Comparison of ENCODE assay signal across 8 cellular contexts in genomic region chr17:29622337-29623282, GRCh38. TPM values are rescaled to one million over a fixed set of nuclear protein-coding genes. Genes with fewer than 3 reads are reported as not detected.
DNase-seq lines count a peak whose midpoint lies in the region; ATAC-seq and TF ChIP-seq lines count a peak whose summit lies in the region.

Gene CORO6, minus strand, starts transcription at chr17:29622912. Its CDS starts 1,491 bp downstream, at chr17:29621421.

- CTCF ChIA-PET in BJ (lab: Yijun Ruan, JAX) = interaction anchor here (0.5 to 1.2 kb wide), 5 partner anchors 9 to 156 kb away, joined by 3 to 4 read pairs (median 4); no protein-coding TSS in a partner anchor
- CTCF ChIA-PET in activated CD4-positive, alpha-beta T cell treated with anti-CD3 and anti-CD28 coated beads, Interleukin-2, amount 10 ng/mL, durations not matched to agents 7 days and 5 days (lab: Charles Lee) = interaction anchor here (0.5 to 1.0 kb wide), 4 partner anchors 9 to 75 kb away, joined by 3 to 5 read pairs (median 4); no protein-coding TSS in a partner anchor

- H3K27ac ChIP-seq in lower lobe of right lung = peak within 1 kb of the TSS; percentile 34

- peaks cover 26% of the 10 kb centered on the region for H3K4me1 ChIP-seq in lower lobe of right lung

- peak within 1 kb of the TSS; percentile 76 for H3K4me3 ChIP-seq in BJ (ENCODE audit: low read depth, low read length)
- peak within 1 kb of the TSS; percentile 76 for H3K4me3 ChIP-seq in lower lobe of right lung

- TF ChIP-seq CTCF in BJ (IDR thresholded peaks at IDR 0.05; ENCODE audit: insufficient read depth, low read depth, low read length) (no peak), lower lobe of right lung (IDR thresholded peaks at IDR 0.05) (no peak)

- POLR2A ChIA-PET in BJ (lab: Charles Lee) = no interaction called here
- POLR2A ChIA-PET in activated CD4-positive, alpha-beta T cell treated with anti-CD3 and anti-CD28 coated beads, Interleukin-2, amount 10 ng/mL, durations not matched to agents 7 days and 5 days (lab: Charles Lee) = no interaction called here

- no peaks in the 10 kb centered on the region for H3K27me3 ChIP-seq in BJ (ENCODE audit: control insufficient read depth, insufficient read depth, low read length)
- no peaks in the 10 kb centered on the region for H3K27me3 ChIP-seq in lower lobe of right lung (ENCODE audit: low read depth)

- H3K4me3 Mint-ChIP-seq in activated CD4-positive, alpha-beta T cell treated with anti-CD3 and anti-CD28 coated beads, Interleukin-2, amount 10 ng/mL, durations not matched to agents 7 days and 5 days = peak within 1 kb of the TSS; percentile 70

- ATAC-seq in GM19455 (IDR thresholded peaks at IDR 0.05; ENCODE audit: unreplicated experiment) = peak; percentile 47
- peak; percentile 67 to 75 for ATAC-seq in lower lobe of right lung

- H3K27me3 Mint-ChIP-seq in activated CD4-positive, alpha-beta T cell treated with anti-CD3 and anti-CD28 coated beads, Interleukin-2, amount 10 ng/mL, durations not matched to agents 7 days and 5 days = no peaks in the 10 kb centered on the region

- peaks cover 15% of the 10 kb centered on the region for H3K36me3 Mint-ChIP-seq in activated CD4-positive, alpha-beta T cell treated with anti-CD3 and anti-CD28 coated beads, Interleukin-2, amount 10 ng/mL, durations not matched to agents 7 days and 5 days (ENCODE audit: low read depth)

- intact Hi-C loops in lower lobe of right lung (cut with DNase I) = no loop called here

- peak within 1 kb of the TSS; percentile 61 for H3K27ac Mint-ChIP-seq in activated CD4-positive, alpha-beta T cell treated with anti-CD3 and anti-CD28 coated beads, Interleukin-2, amount 10 ng/mL, durations not matched to agents 7 days and 5 days

- H3K4me1 Mint-ChIP-seq in activated CD4-positive, alpha-beta T cell treated with anti-CD3 and anti-CD28 coated beads, Interleukin-2, amount 10 ng/mL, durations not matched to agents 7 days and 5 days = peaks cover 51% of the 10 kb centered on the region

- no peak for DNase-seq in BJ (ENCODE audit: low read depth)
- peak; percentile 56 for DNase-seq in NCI-H1092 treated with DMSO at 0.1 percent for 48 hours (lab: John Stamatoyannopoulos, UW)
- peak; percentile 56 for DNase-seq in activated CD4-positive, alpha-beta T cell treated with anti-CD3 and anti-CD28 coated beads, Interleukin-2, amount 10 ng/mL, durations not matched to agents 7 days and 5 days
- DNase-seq in effector CD4-positive, alpha-beta T cell = peak; percentile 64
- DNase-seq in lower lobe of right lung = peak; percentile 66
- peak; percentile 43 to 44 for DNase-seq in stimulated activated CD8-positive, alpha-beta memory T cell treated with anti-CD3 and anti-CD28 coated beads, Interleukin-2, amount 100 ng/mL, for 1 hour (ENCODE audit: low read depth in 2 of 2)
- DNase-seq in Ammon's horn (ENCODE audit: low spot score) = no peak

- H3K36me3 ChIP-seq in BJ (ENCODE audit: control insufficient read depth, insufficient read depth, low read length) (no peaks in the 10 kb centered on the region), lower lobe of right lung (no peaks in the 10 kb centered on the region)

- no peaks in the 10 kb centered on the region for H3K9me3 Mint-ChIP-seq in activated CD4-positive, alpha-beta T cell treated with anti-CD3 and anti-CD28 coated beads, Interleukin-2, amount 10 ng/mL, durations not matched to agents 7 days and 5 days

- no peaks in the 10 kb centered on the region for H3K9me3 ChIP-seq in lower lobe of right lung

RNA-seq across cellular contexts. Expression of gene CORO6, which starts in this region (rescaled TPM):
- 8.0 and 19.3 TPM in 2 replicates for polyA plus RNA-seq in BJ (2011; rRNA removed)
- polyA minus RNA-seq in BJ (2011; rRNA and poly(A)+ RNA removed) = 12.4 and 14.2 TPM in 2 replicates
- 1 to 10 TPM; 2.4 to 3.1 TPM for total RNA-seq in activated CD4-positive, alpha-beta T cell treated with anti-CD3 and anti-CD28 coated beads, Interleukin-2, amount 10 ng/mL, durations not matched to agents 7 days and 5 days
- 6.6 TPM for total RNA-seq in lower lobe of right lung

Comparison
In these comparisons a context has a peak if more than half of its experiments do, and no peak if none do; other contexts are left out.
1. DNase-seq: peak in NCI-H1092 treated with DMSO at 0.1 percent for 48 hours (single experiment), activated CD4-positive, alpha-beta T cell treated with anti-CD3 and anti-CD28 coated beads, Interleukin-2, amount 10 ng/mL, durations not matched to agents 7 days and 5 days (single experiment), effector CD4-positive, alpha-beta T cell (single experiment), lower lobe of right lung (single experiment) and stimulated activated CD8-positive, alpha-beta memory T cell treated with anti-CD3 and anti-CD28 coated beads, Interleukin-2, amount 100 ng/mL, for 1 hour (2 of 2); none in BJ (single experiment) and Ammon's horn (single experiment).